Comparison of ENCODE assay signal across 11 cellular contexts in the genomic region with DNA sequence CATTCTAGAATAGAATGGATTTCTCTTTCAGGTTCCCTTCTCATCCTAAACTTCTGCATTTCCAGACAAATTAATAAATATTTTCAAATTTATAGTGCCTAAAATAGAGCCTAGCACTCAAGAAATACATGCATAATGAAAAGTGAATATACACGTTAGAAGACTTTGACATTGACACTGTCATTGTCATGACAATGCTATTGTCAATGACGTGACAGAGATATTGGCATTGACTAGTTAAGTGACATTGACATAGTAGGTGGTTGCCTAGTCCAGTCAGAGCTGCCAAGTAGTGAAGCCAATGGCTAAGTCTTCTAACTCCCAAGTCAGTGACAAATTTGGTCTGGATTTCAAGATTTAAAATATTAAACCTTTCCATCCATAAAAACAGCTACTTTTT.
"Had no signal": no experiment of that assay in that cellular context is flagged by ENCODE, and none has a peak within 500 bp of the region (broad histone marks: within the 10 kb centered on the region; RNA-seq: fewer than 3 reads in every experiment).

No MANE protein-coding gene starts in this region.

- H3K4me3 ChIP-seq: GM23248, GM23338, HAP-1 had no signal

- H2AFZ ChIP-seq: GM23248, GM23338 had no signal

- H3K4me1 ChIP-seq: HAP-1 had no signal

- FAIRE-seq: H1, H54 had no signal

- H3K27ac Mint-ChIP-seq: GM23338, H9, HFFc6 had no signal

- H3K4me2 ChIP-seq: GM23338 had no signal

- H3K27ac ChIP-seq: GM23248 had no signal

- ATAC-seq: GM23338, HCT116 had no signal

- H3K9me3 Mint-ChIP-seq: GM23338, H9, HFFc6 had no signal

- H3K9ac ChIP-seq: GM23248 had no signal

- H3K36me3 ChIP-seq: HAP-1 had no signal

- DNase-seq: GM23248, GOT3, H7, H9, HCEC 1CT, HFFc6 had no signal

- H3K9me3 ChIP-seq: HAP-1 had no signal

- H3K4me3 Mint-ChIP-seq: GM23338, H9, HFFc6 had no signal
